In genomic region chr1:38563985-38564735, GRCh38 we compare ENCODE assay signal across 24 cellular contexts.
DNase-seq lines count a peak whose midpoint lies in the region; FAIRE-seq and TF ChIP-seq lines count a peak whose summit lies in the region.
"Had no signal": no experiment of that assay in that cellular context is flagged by ENCODE, and none has a peak within 500 bp of the region (broad histone marks: within the 10 kb centered on the region; RNA-seq: fewer than 3 reads in every experiment).

No MANE protein-coding gene starts in this region.

- H3K9me3 Mint-ChIP-seq in activated CD4-positive, alpha-beta T cell treated with anti-CD3 and anti-CD28 coated beads, Interleukin-2, amount 10 ng/mL, durations not matched to agents 7 days and 5 days: no peaks in the 10 kb centered on the region
- no peaks in the 10 kb centered on the region for H3K9me3 Mint-ChIP-seq in Calu3 (ENCODE audit: low read depth, unreplicated experiment)
- H3K9me3 Mint-ChIP-seq: IgD-negative memory B cell had no signal

- 86% methylated on average over 6 of the region's 6 CpGs; no CpG with 5 or more reads in 1 of the 2 experiments for WGBS in H1 (ENCODE audit: extremely low coverage in 1 of 2, insufficient coverage in 1 of 2, insufficient read length in 1 of 2, insufficient replicate concordance in 2 of 2, low coverage in 1 of 2, low lambda C conversion rate in 2 of 2, missing lambda C conversion rate in 1 of 2), 2 experiments

- no peak overlapping the region for H2AK5ac ChIP-seq in H1 (ENCODE audit: low read depth, low read length)

- H3K36me3 Mint-ChIP-seq in activated CD4-positive, alpha-beta T cell treated with anti-CD3 and anti-CD28 coated beads, Interleukin-2, amount 10 ng/mL, durations not matched to agents 7 days and 5 days (ENCODE audit: low read depth): no peaks in the 10 kb centered on the region
- no peaks in the 10 kb centered on the region for H3K36me3 Mint-ChIP-seq in Calu3 (ENCODE audit: insufficient read depth, unreplicated experiment)
- H3K36me3 Mint-ChIP-seq: CD14-positive monocyte, IgD-negative memory B cell had no signal

- H4K20me1 ChIP-seq in BLaER1 (no peaks in the 10 kb centered on the region), H1 (replicated peaks in 1 of 2; ENCODE audit: control insufficient read depth in 1 of 2, insufficient read depth in 2 of 2, low read length in 2 of 2) (no peaks in the 10 kb centered on the region)

- H3K4me1 ChIP-seq in BLaER1 (peaks cover 46% of the 10 kb centered on the region), HEK293 (ENCODE audit: control insufficient read depth, insufficient read depth, low read length) (no peaks in the 10 kb centered on the region), H1 (replicated peaks in 1 of 4; ENCODE audit: control insufficient read depth in 3 of 4, insufficient read depth in 4 of 4, low read length in 3 of 4) (peaks cover 5 to 10% (median 8%) of the 10 kb centered on the region in 4 experiments)
- H3K4me1 ChIP-seq: HAP-1 had no signal

- H3K9ac ChIP-seq in BLaER1 (no peak overlapping the region), H1 (replicated peaks in 1 of 4; ENCODE audit: extremely low read depth in 1 of 4, low read depth in 3 of 4, low read length in 3 of 4) (no peak overlapping the region)
- H3K9ac ChIP-seq: GM23248 had no signal

- peak overlapping the region; percentile 17 for H3K23ac ChIP-seq in H1 (ENCODE audit: insufficient read length)

- no peak overlapping the region for H3K4ac ChIP-seq in H1 (replicated peaks; ENCODE audit: insufficient read length, low read depth, low read length)

- no peak overlapping the region for H3K27ac ChIP-seq in BLaER1
- H3K27ac ChIP-seq in HEK293 (ENCODE audit: extremely low read depth, low read depth, low read length): no peak overlapping the region
- H3K27ac ChIP-seq in H1 (ENCODE audit: low read depth, low read length): no peak overlapping the region
- H3K27ac ChIP-seq: GM23248, RWPE1 had no signal

- peak; percentile 25 for DNase-seq in activated CD4-positive, alpha-beta T cell treated with anti-CD3 and anti-CD28 coated beads, Interleukin-2, amount 10 ng/mL, durations not matched to agents 7 days and 5 days
- DNase-seq in activated CD4-positive, alpha-beta T cell treated with anti-CD3 and anti-CD28 coated beads, Interleukin-2, amount 50 U/mL, for 48 hours: no peak
- no peak for DNase-seq in H1 (ENCODE audit: low read depth in 1 of 2, low spot score in 2 of 2)
- DNase-seq in Calu3: no peak
- DNase-seq in T1000 (lab: John Stamatoyannopoulos, UW): no peak
- DNase-seq: AML-193; DMS53; GDM1; GM23248; MV-4-11; NCI-H1105 treated with DMSO at 0.1 percent for 48 hours; NCI-H2029 treated with DMSO at 0.1 percent for 48 hours; NCI-H2171; NCI-H345; NCI-H524; NCI-H774; NK-92 treated with Interleukin-12 subunit alpha and Interleukin-12 subunit beta, amount 100 ng/mL, for 24 hours had no signal

- no peaks in the 10 kb centered on the region for H3K79me2 ChIP-seq in H1 (ENCODE audit: control insufficient read depth in 1 of 2, insufficient read depth in 2 of 2, low read length in 2 of 2)

- no TSS peak for BruUV-seq in Calu3 (replicated peaks; lab: Mats Ljungman, UMichigan)

- H3K4me3 ChIP-seq in BLaER1 (no peak overlapping the region), HEK293 (ENCODE audit: low read depth, low read length) (no peak overlapping the region), H1 (ENCODE audit: extremely low read depth in 1 of 4, insufficient read depth in 2 of 4, low read depth in 3 of 4, low read length in 4 of 4) (no peak overlapping the region)
- H3K4me3 ChIP-seq: GM23248, HAP-1 had no signal

- H3K36me3 ChIP-seq in BLaER1 (no peaks in the 10 kb centered on the region), HEK293 (ENCODE audit: control insufficient read depth in 2 of 2, insufficient read depth in 1 of 2, low read length in 2 of 2) (no peaks in the 10 kb centered on the region), H1 (ENCODE audit: control insufficient read depth in 2 of 4, insufficient read depth in 4 of 4, low read length in 3 of 4) (no peaks in the 10 kb centered on the region)
- H3K36me3 ChIP-seq: HAP-1 had no signal

- H4K5ac ChIP-seq in H1 (ENCODE audit: insufficient read length, low read depth, low read length): no peak overlapping the region

- no peak for TF ChIP-seq RAD21 in H1 (IDR thresholded peaks at IDR 0.05 in 1 of 2, conservative IDR thresholded peaks at IDR 0.05 in 1 of 2; ENCODE audit: low read depth in 2 of 2, low read length in 2 of 2)

- H2BK20ac ChIP-seq in H1 (ENCODE audit: low read length): no peak overlapping the region

- H2BK120ac ChIP-seq in H1 (replicated peaks; ENCODE audit: low read depth, low read length): no peak overlapping the region

- TF ChIP-seq CTCF in HEK293 (tag by site-specific recombination; IDR thresholded peaks at IDR 0.05) (no peak), H1 (IDR thresholded peaks at IDR 0.05; ENCODE audit: control extremely low read depth in 1 of 3, insufficient read depth in 1 of 3, low read depth in 1 of 3, low read length in 3 of 3) (no peak), Calu3 (IDR thresholded peaks at IDR 0.05; ENCODE audit: unreplicated experiment) (no peak)

- H2BK15ac ChIP-seq in H1 (ENCODE audit: low read length): 0 out of 2 replicates have a peak overlapping the region, but pooled peaks have one; percentile 46

- H3K18ac ChIP-seq in H1 (ENCODE audit: extremely low read depth, low read length): no peak overlapping the region

- peaks cover 50% of the 10 kb centered on the region for H3K27me3 Mint-ChIP-seq in activated CD4-positive, alpha-beta T cell treated with anti-CD3 and anti-CD28 coated beads, Interleukin-2, amount 10 ng/mL, durations not matched to agents 7 days and 5 days
- peaks cover 95% of the 10 kb centered on the region for H3K27me3 Mint-ChIP-seq in Calu3 (ENCODE audit: unreplicated experiment)
- H3K27me3 Mint-ChIP-seq: IgD-negative memory B cell had no signal

- no peak overlapping the region; the same call in 1 of the 2 replicates for H2BK12ac ChIP-seq in H1 (ENCODE audit: low read depth, low read length)

- no peak overlapping the region for H3K56ac ChIP-seq in H1 (replicated peaks; ENCODE audit: insufficient read length, low read depth, low read length)

- intact Hi-C loops in Calu3 (cut with micrococcal nuclease; ENCODE audit: unreplicated experiment): no loop called here

- no peaks in the 10 kb centered on the region for H3K79me1 ChIP-seq in H1 (ENCODE audit: low read depth, low read length)

- no peak for FAIRE-seq in H1 (lab: Jason Lieb, UNC)
- FAIRE-seq: D721Med had no signal

- no peak overlapping the region for H4K91ac ChIP-seq in H1 (replicated peaks; ENCODE audit: insufficient read length, low read length)

- no peak for TF ChIP-seq EP300 in H1 (IDR thresholded peaks at IDR 0.05; ENCODE audit: borderline replicate concordance in 1 of 2, low read depth in 2 of 2, low read length in 2 of 2)

- TF ChIP-seq POLR2A in H1 (IDR thresholded peaks at IDR 0.05; ENCODE audit: control extremely low read depth in 1 of 2, low read depth in 2 of 2, low read length in 2 of 2): no peak

- no peak overlapping the region for H3K4me3 Mint-ChIP-seq in activated CD4-positive, alpha-beta T cell treated with anti-CD3 and anti-CD28 coated beads, Interleukin-2, amount 10 ng/mL, durations not matched to agents 7 days and 5 days
- H3K4me3 Mint-ChIP-seq in Calu3 (ENCODE audit: low read depth, unreplicated experiment): no peak overlapping the region
- H3K4me3 Mint-ChIP-seq: CD14-positive monocyte, IgD-negative memory B cell had no signal

- no peak overlapping the region for H3K14ac ChIP-seq in H1 (ENCODE audit: insufficient read length)

- H3K9me3 ChIP-seq in BLaER1: no peaks in the 10 kb centered on the region
- no peaks in the 10 kb centered on the region for H3K9me3 ChIP-seq in HEK293 (ENCODE audit: control insufficient read depth, insufficient read depth, low read depth, low read length)
- H3K9me3 ChIP-seq in H1 (ENCODE audit: insufficient read depth in 2 of 2, low read depth in 1 of 2, low read length in 1 of 2): no peaks in the 10 kb centered on the region
- H3K9me3 ChIP-seq: HAP-1 had no signal

- no peak overlapping the region for H2BK5ac ChIP-seq in H1 (ENCODE audit: low read depth, low read length)

- H3K27me3 ChIP-seq in BLaER1: no peaks in the 10 kb centered on the region
- peaks cover 0 to 10% (median 8%) of the 10 kb centered on the region in 4 experiments; a peak in 4 of 7 replicates for H3K27me3 ChIP-seq in H1 (replicated peaks in 1 of 4; ENCODE audit: control insufficient read depth in 3 of 4, extremely low read depth in 1 of 4, insufficient read depth in 3 of 4, low read length in 3 of 4)

- CTCF ChIA-PET in activated CD4-positive, alpha-beta T cell treated with anti-CD3 and anti-CD28 coated beads, Interleukin-2, amount 10 ng/mL, durations not matched to agents 7 days and 5 days (lab: Charles Lee): no interaction called here
- CTCF ChIA-PET in HEK293 (lab: Yijun Ruan, JAX): interaction anchor here (0.6 kb wide), 1 partner anchor 18 kb away, joined by 4 read pairs; no protein-coding TSS in a partner anchor
- CTCF ChIA-PET in H1 (lab: Charles Lee; ENCODE audit: partially characterized antibody): interaction anchor here (0.5 to 2.0 kb wide), 6 partner anchors 11 to 255 kb away, joined by 3 to 10 read pairs (median 6); no protein-coding TSS in a partner anchor
- CTCF ChIA-PET in Calu3 (lab: Charles Lee): no interaction called here

- no peak overlapping the region for H2AFZ ChIP-seq in H1 (ENCODE audit: low read length)
- H2AFZ ChIP-seq: GM23248 had no signal

- POLR2A ChIA-PET in activated CD4-positive, alpha-beta T cell treated with anti-CD3 and anti-CD28 coated beads, Interleukin-2, amount 10 ng/mL, durations not matched to agents 7 days and 5 days (lab: Charles Lee): no interaction called here
- POLR2A ChIA-PET in HEK293 (lab: Yijun Ruan, JAX) (no interaction called here), H1 (lab: Charles Lee; ENCODE audit: partially characterized antibody) (interaction anchor here (0.9 to 1.4 kb wide), 2 partner anchors 10 to 15 kb away, joined by 3 to 4 read pairs; no protein-coding TSS in a partner anchor)

- H3K4me2 ChIP-seq in BLaER1 (peak overlapping the region; percentile 75), H1 (ENCODE audit: insufficient read depth in 1 of 2, low read depth in 2 of 2, low read length in 2 of 2) (no peak overlapping the region)

- peaks cover 4% of the 10 kb centered on the region; the same call in 1 of the 2 replicates for H3K23me2 ChIP-seq in H1 (ENCODE audit: low read depth, low read length)

- no peak overlapping the region for H4K8ac ChIP-seq in H1 (ENCODE audit: extremely low read depth, insufficient read depth, low read length)

- H3K4me1 Mint-ChIP-seq in activated CD4-positive, alpha-beta T cell treated with anti-CD3 and anti-CD28 coated beads, Interleukin-2, amount 10 ng/mL, durations not matched to agents 7 days and 5 days: peaks cover 56% of the 10 kb centered on the region
- H3K4me1 Mint-ChIP-seq in Calu3 (ENCODE audit: low read depth, unreplicated experiment): no peaks in the 10 kb centered on the region

- H3K27ac Mint-ChIP-seq in activated CD4-positive, alpha-beta T cell treated with anti-CD3 and anti-CD28 coated beads, Interleukin-2, amount 10 ng/mL, durations not matched to agents 7 days and 5 days: no peak overlapping the region
- no peak overlapping the region for H3K27ac Mint-ChIP-seq in Calu3 (ENCODE audit: unreplicated experiment)

TF ChIP-seq in HEK293, 187 proteins besides CTCF, POLR2A, EP300 and RAD21 (continues in another document):
- TF ChIP-seq BCL11B (tag by site-specific recombination; IDR thresholded peaks at IDR 0.05; ENCODE audit: low read depth): no peak

TF ChIP-seq in H1, 55 proteins besides CTCF, POLR2A, EP300 and RAD21 (continues in another document):
- TF ChIP-seq MAFK (IDR thresholded peaks at IDR 0.05; ENCODE audit: low read depth, low read length): no peak

Comparison
In these comparisons a context has a peak if more than half of its experiments do, and no peak if none do; other contexts are left out.
1. CTCF ChIA-PET loops: an anchor here in HEK293 (0.6 kb wide) and H1 (0.5 to 2.0 kb wide); none called in activated CD4-positive, alpha-beta T cell treated with anti-CD3 and anti-CD28 coated beads, Interleukin-2, amount 10 ng/mL, durations not matched to agents 7 days and 5 days and Calu3.